19 cellular contexts compared by ENCODE assay signal in genomic region chr17:67044016-67044772, GRCh38. TPM values are rescaled to one million over a fixed set of nuclear protein-coding genes. Genes with fewer than 3 reads are reported as not detected.
DNase-seq lines count a peak whose midpoint lies in the region; ATAC-seq, FAIRE-seq and TF ChIP-seq lines count a peak whose summit lies in the region.
"Had no signal": no experiment of that assay in that cellular context is flagged by ENCODE, and none has a peak within 500 bp of the region (broad histone marks: within the 10 kb centered on the region; RNA-seq: fewer than 3 reads in every experiment).

Gene CACNG1, plus strand, starts transcription at chr17:67044554. Its CDS starts 107 bp downstream, at chr17:67044661.

- TF ChIP-seq CTCF in SK-N-SH (IDR thresholded peaks at IDR 0.05) (no peak), psoas muscle (IDR thresholded peaks at IDR 0.05) (no peak), mesothelial cell of epicardium (IDR thresholded peaks at IDR 0.05; ENCODE audit: unreplicated experiment) (no peak), D721Med (IDR thresholded peaks at IDR 0.05; ENCODE audit: insufficient read depth, missing control alignments) (no peak), CD14-positive monocyte (IDR thresholded peaks at IDR 0.05) (no peak)

- H3K9ac ChIP-seq in SK-N-SH: no peak within 1 kb of the TSS
- H3K9ac ChIP-seq: BLaER1 had no signal

- H3K9me3 Mint-ChIP-seq in mesothelial cell of epicardium (peaks cover 23% of the 10 kb centered on the region), CD14-positive monocyte (peaks cover 8 to 22% (median 18%) of the 10 kb centered on the region in 7 donors)

- H3K27me3 ChIP-seq in SK-N-SH (ENCODE audit: insufficient read depth) (no peaks in the 10 kb centered on the region; the same call in 1 of the 2 replicates), psoas muscle (ENCODE audit: insufficient read depth in 3 of 3, low read length in 2 of 3) (no peaks in the 10 kb centered on the region)
- H3K27me3 ChIP-seq: BLaER1 had no signal

- H3K9me3 ChIP-seq in SK-N-SH: peaks cover 9% of the 10 kb centered on the region
- H3K9me3 ChIP-seq in psoas muscle: peaks cover 10% of the 10 kb centered on the region

- H3K4me2 ChIP-seq in SK-N-SH: no peak within 1 kb of the TSS
- H3K4me2 ChIP-seq: BLaER1 had no signal

- H3K4me1 ChIP-seq in SK-N-SH (ENCODE audit: control insufficient read depth in 1 of 2, insufficient read depth in 2 of 2, low read depth in 1 of 2, low read length in 1 of 2) (no peaks in the 10 kb centered on the region; a peak in 1 of 4 replicates), psoas muscle (peaks cover 29% of the 10 kb centered on the region)

- H3K27ac Mint-ChIP-seq in mesothelial cell of epicardium (no peak within 1 kb of the TSS), CD14-positive monocyte (no peak within 1 kb of the TSS)
- H3K27ac Mint-ChIP-seq: CD4-positive, CD25-positive, alpha-beta regulatory T cell had no signal

- H3K36me3 Mint-ChIP-seq in mesothelial cell of epicardium (peaks cover 8% of the 10 kb centered on the region), CD14-positive monocyte (no peaks in the 10 kb centered on the region)
- H3K36me3 Mint-ChIP-seq: CD4-positive, CD25-positive, alpha-beta regulatory T cell had no signal

- FAIRE-seq in D721Med (lab: Jason Lieb, UNC): no peak
- FAIRE-seq: GM12891, H54 had no signal

- H3K4me3 Mint-ChIP-seq in mesothelial cell of epicardium (no peak within 1 kb of the TSS), CD14-positive monocyte (no peak within 1 kb of the TSS)
- H3K4me3 Mint-ChIP-seq: CD4-positive, CD25-positive, alpha-beta regulatory T cell had no signal

- TF ChIP-seq RAD21 in SK-N-SH (IDR thresholded peaks at IDR 0.05; ENCODE audit: low read length): no peak

- POLR2A ChIA-PET in SK-N-SH (lab: Yijun Ruan, JAX): no interaction called here

- CTCF ChIA-PET in SK-N-SH (lab: Yijun Ruan, JAX): interaction anchor here (1.2 kb wide), 1 partner anchor 34 kb away, joined by 3 read pairs; no protein-coding TSS in a partner anchor

- DNase-seq in SK-N-SH (peak; percentile 38), myocyte (ENCODE audit: low read depth) (peak; percentile 94), psoas muscle (peak; percentile 75 to 96), mesothelial cell of epicardium (ENCODE audit: low spot score in 2 of 2, unreplicated experiment in 2 of 2) (no peak), GF-D8 (lab: John Stamatoyannopoulos, UW) (no peak), D721Med (ENCODE audit: insufficient read length, low spot score) (no peak), CD14-positive monocyte (ENCODE audit: low spot score) (no peak)
- DNase-seq: AML-193; CD4-positive, CD25-positive, alpha-beta regulatory T cell; DMS79 had no signal

- intact Hi-C loops in psoas muscle (cut with DNase I) (loop anchor here in 1 of 2 donors (5.0 kb wide), 1 partner anchor 67 kb away; no protein-coding TSS in a partner anchor), CD14-positive monocyte (cut with micrococcal nuclease) (no loop called here)

- H3K36me3 ChIP-seq in SK-N-SH (replicated peaks in 1 of 2; ENCODE audit: control insufficient read depth in 1 of 2, insufficient read depth in 2 of 2, low read length in 1 of 2) (no peaks in the 10 kb centered on the region), psoas muscle (ENCODE audit: insufficient read depth in 1 of 2, low read depth in 1 of 2) (peaks cover 0 to 1% of the 10 kb centered on the region in 2 donors)
- H3K36me3 ChIP-seq: BLaER1 had no signal

- 81% methylated on average over 27 of the region's 32 CpGs for WGBS in SK-N-SH (ENCODE audit: low lambda C conversion rate)
- WGBS in psoas muscle, 3 donors: 17 to 41% (median 27%) methylated on average over 31 to 32 of the region's 32 CpGs

- no peaks in the 10 kb centered on the region for H3F3A ChIP-seq in SK-N-SH (replicated peaks; ENCODE audit: insufficient read depth)

- ATAC-seq in SK-N-SH treated with all-trans-retinoic acid at 6 μM for 48 hours (no peak; the same call in 2 of the 3 replicates), psoas muscle (peak; percentile 77 to 84 (median 80))
- ATAC-seq: HCT116 had no signal

- H3K4me1 Mint-ChIP-seq in mesothelial cell of epicardium: no peaks in the 10 kb centered on the region
- H3K4me1 Mint-ChIP-seq in CD14-positive monocyte: no peaks in the 10 kb centered on the region
- H3K4me1 Mint-ChIP-seq: CD4-positive, CD25-positive, alpha-beta regulatory T cell had no signal

- H3K27ac ChIP-seq in SK-N-SH (ENCODE audit: low read depth in 2 of 2, low read length in 1 of 2) (no peak within 1 kb of the TSS), psoas muscle (peak within 1 kb of the TSS; percentile 98)
- H3K27ac ChIP-seq: 22Rv1, BLaER1, HL-60 had no signal

- H3K27me3 Mint-ChIP-seq in mesothelial cell of epicardium (ENCODE audit: low read depth) (peaks cover 3% of the 10 kb centered on the region), CD14-positive monocyte (ENCODE audit: low read depth in 3 of 3) (peaks cover 2 to 8% (median 4%) of the 10 kb centered on the region in 3 donors)

- no peaks in the 10 kb centered on the region for H3K9me2 ChIP-seq in SK-N-SH

- no peak within 1 kb of the TSS for H2AFZ ChIP-seq in SK-N-SH (ENCODE audit: low read depth)

- H4K20me1 ChIP-seq in SK-N-SH (ENCODE audit: insufficient read depth): no peaks in the 10 kb centered on the region
- H4K20me1 ChIP-seq: BLaER1 had no signal

- no peak for TF ChIP-seq EP300 in SK-N-SH (IDR thresholded peaks at IDR 0.05; ENCODE audit: borderline replicate concordance in 1 of 2, low read depth in 1 of 2, low read length in 1 of 2)

- no peak within 1 kb of the TSS for H3K4me3 ChIP-seq in SK-N-SH (ENCODE audit: low read depth in 2 of 2, low read length in 1 of 2)
- H3K4me3 ChIP-seq in psoas muscle: peak within 1 kb of the TSS; percentile 72
- H3K4me3 ChIP-seq: BLaER1 had no signal

- no peaks in the 10 kb centered on the region for H3K79me2 ChIP-seq in SK-N-SH (ENCODE audit: insufficient read depth)

TF ChIP-seq in SK-N-SH, 30 proteins besides CTCF, POLR2A, EP300 and RAD21 (continues in another document):
- TF ChIP-seq RFX5 (IDR thresholded peaks at IDR 0.05; ENCODE audit: low read length): no peak
- no peak for TF ChIP-seq GATA2 (CRISPR knock-in tag; IDR thresholded peaks at IDR 0.05)
- no peak for TF ChIP-seq EZH2phosphoT487 (IDR thresholded peaks at IDR 0.05; ENCODE audit: borderline replicate concordance, low read depth)
- TF ChIP-seq USF1 (IDR thresholded peaks at IDR 0.05; ENCODE audit: borderline replicate concordance, low read depth): no peak
- no peak for TF ChIP-seq YY1 (IDR thresholded peaks at IDR 0.05; ENCODE audit: low read depth)
- no peak for TF ChIP-seq SMC3 (IDR thresholded peaks at IDR 0.05; ENCODE audit: low read depth, low read length)
- no peak for TF ChIP-seq NFIC (IDR thresholded peaks at IDR 0.05; ENCODE audit: borderline replicate concordance)
- TF ChIP-seq FOXM1 (IDR thresholded peaks at IDR 0.05; ENCODE audit: low read depth): no peak
- TF ChIP-seq MEF2A (IDR thresholded peaks at IDR 0.05; ENCODE audit: borderline replicate concordance, low read depth): no peak
- TF ChIP-seq MXI1 (IDR thresholded peaks at IDR 0.05; ENCODE audit: low read depth, low read length): no peak
- TF ChIP-seq TAF1 (IDR thresholded peaks at IDR 0.05; ENCODE audit: borderline replicate concordance, low read depth, low read length): no peak
- no peak for TF ChIP-seq MAX (IDR thresholded peaks at IDR 0.05; ENCODE audit: low read depth)

TF ChIP-seq in SK-N-SH treated with all-trans-retinoic acid at 6 μM for 48 hours, 23 proteins besides CTCF, POLR2A, EP300 and RAD21:
- TF ChIP-seq GLIS3 (CRISPR knock-in tag; IDR thresholded peaks at IDR 0.05) (no peak), TOX (CRISPR knock-in tag; IDR thresholded peaks at IDR 0.05; ENCODE audit: borderline replicate concordance) (no peak), TCF4 (CRISPR knock-in tag; IDR thresholded peaks at IDR 0.05; ENCODE audit: borderline replicate concordance) (no peak), SNAI2 (CRISPR knock-in tag; IDR thresholded peaks at IDR 0.05) (no peak), ZFP3 (CRISPR knock-in tag; IDR thresholded peaks at IDR 0.05) (no peak), BACH2 (CRISPR knock-in tag; IDR thresholded peaks at IDR 0.05; ENCODE audit: borderline replicate concordance) (no peak), ISL1 (CRISPR knock-in tag; IDR thresholded peaks at IDR 0.05) (no peak), ZC3H10 (CRISPR knock-in tag; IDR thresholded peaks at IDR 0.05) (no peak), ZFP30 (CRISPR knock-in tag; IDR thresholded peaks at IDR 0.05) (no peak), ARNTL (CRISPR knock-in tag; IDR thresholded peaks at IDR 0.05; ENCODE audit: borderline replicate concordance, low read depth) (no peak)

RNA-seq across cellular contexts. Expression of gene CACNG1, which starts in this region (rescaled TPM):
- polyA plus RNA-seq in SK-N-SH (2012; rRNA removed) (not detected in 2 replicates), psoas muscle (100 to 1,000 TPM in 2 of 3 donors, 10 to 100 TPM in 1; 20.3 to 132 (median 110) TPM), CD14-positive monocyte (not detected)
- not detected in 2 replicates for polyA plus RNA-seq in SK-N-SH (2012; cell fraction: cytosol; rRNA removed)
- polyA plus RNA-seq in SK-N-SH (2012; cell fraction: nucleus; rRNA removed): not detected in 2 replicates
- total RNA-seq in myocyte (142 and 146 TPM in 2 replicates), psoas muscle (100 to 1,000 TPM in 1 of 4 donors, 10 to 100 TPM in 3; 36.9 to 312 (median 57.7) TPM), mesothelial cell of epicardium (0.18 to 0.23 TPM (median 0.20 TPM) in 3 replicates)
- polyA plus RNA-seq in myocyte (2012): 49.8 TPM
- total RNA-seq: A673; CD4-positive, CD25-positive, alpha-beta regulatory T cell; G401 had no signal
- polyA plus RNA-seq: CD4-positive, CD25-positive, alpha-beta regulatory T cell had no signal

Comparison
In these comparisons a context has a peak if more than half of its experiments do, and no peak if none do; other contexts are left out.
1. RNA of gene CACNG1 (total RNA-seq): 142 to 146 TPM in myocyte and 36.9 to 312 TPM in psoas muscle; 0.18 to 0.23 TPM in mesothelial cell of epicardium; every median in the first group is over 10 times any median in the second.
2. RNA of gene CACNG1 (polyA plus RNA-seq): 20.3 to 132 TPM in psoas muscle; not detected in SK-N-SH and not detected in CD14-positive monocyte; every median in the first group is over 10 times any median in the second.
3. Peak in DNase-seq in SK-N-SH; RNA of the gene not detected or under 1 TPM.
4. DNase-seq: peak in myocyte (single experiment) and psoas muscle (2 of 2); none in mesothelial cell of epicardium (0 of 2), GF-D8 (single experiment), D721Med (single experiment) and CD14-positive monocyte (single experiment).